ENCODE assay signal across 30 cellular contexts in the genomic region with DNA sequence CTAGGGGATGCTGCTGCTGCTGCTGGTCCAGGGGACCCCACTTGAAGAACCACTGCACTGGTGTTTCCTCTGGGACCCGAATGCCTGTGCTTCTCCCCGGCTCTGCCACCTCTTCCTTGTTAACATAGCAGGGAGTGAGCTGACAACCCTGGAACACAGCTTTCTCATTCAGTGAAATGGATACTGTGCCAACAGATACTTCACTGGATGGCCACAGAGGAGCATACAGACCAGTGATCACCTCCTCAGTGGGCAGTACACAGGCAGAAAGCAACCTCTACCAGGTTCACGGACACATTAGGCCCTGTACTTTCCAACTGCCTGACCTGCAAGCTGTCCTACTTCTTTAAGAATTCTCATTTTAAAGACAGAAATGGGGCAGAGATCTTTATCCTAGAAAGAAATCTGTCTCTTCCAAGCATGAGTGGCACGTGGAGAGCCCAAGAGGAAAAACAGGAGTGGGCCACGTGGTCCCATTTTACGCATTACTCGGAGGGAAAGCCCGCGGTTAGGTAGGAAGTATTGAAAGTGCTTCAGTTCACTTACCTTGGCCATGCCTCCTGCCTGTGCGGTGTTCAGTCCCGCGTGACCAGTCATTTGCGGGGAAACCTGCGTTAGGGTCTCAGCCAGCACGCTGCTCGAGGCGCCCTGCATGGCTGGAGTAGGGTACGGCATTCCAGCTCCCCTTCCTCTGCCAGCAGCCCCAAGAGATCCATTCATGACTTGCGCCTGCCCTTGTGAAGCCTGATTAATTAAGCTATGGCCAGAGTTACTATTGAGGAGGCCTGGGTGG. TPM values are rescaled to one million over a fixed set of nuclear protein-coding genes. Genes with fewer than 3 reads are reported as not detected.
DNase-seq lines count a peak whose midpoint lies in the region; ATAC-seq, FAIRE-seq and TF ChIP-seq lines count a peak whose summit lies in the region.
"Had no signal": no experiment of that assay in that cellular context is flagged by ENCODE, and none has a peak within 500 bp of the region (broad histone marks: within the 10 kb centered on the region; RNA-seq: fewer than 3 reads in every experiment).

No MANE protein-coding gene starts in this region.

- H3K27ac ChIP-seq in ACC112 (ENCODE audit: low read depth, low read length) = peak overlapping the region; percentile 43; the same call in 1 of the 2 replicates
- H3K27ac ChIP-seq in fibroblast of lung (ENCODE audit: insufficient read depth, low read length) = peak overlapping the region; percentile 51
- H3K27ac ChIP-seq: adrenal gland, coronary artery, lower lobe of right lung, testis had no signal

- peak overlapping the region; percentile 82 for H3K27ac Mint-ChIP-seq in HFFc6

- H3K9me3 ChIP-seq in fibroblast of lung (ENCODE audit: control insufficient read depth, insufficient read depth, low read depth, low read length) = no peaks in the 10 kb centered on the region
- H3K9me3 ChIP-seq: adrenal gland, breast epithelium, Caco-2, esophagus squamous epithelium, lower lobe of right lung, testis had no signal

- H3K27me3 ChIP-seq in ACC112 (ENCODE audit: insufficient read depth, low read length) (no peaks in the 10 kb centered on the region), fibroblast of lung (ENCODE audit: control insufficient read depth, insufficient read depth, low read length) (no peaks in the 10 kb centered on the region)
- H3K27me3 ChIP-seq: adrenal gland, breast epithelium, esophagus squamous epithelium, testis had no signal

- peaks cover 13% of the 10 kb centered on the region; the same call in 1 of the 2 replicates for H3K36me3 Mint-ChIP-seq in HFFc6 (ENCODE audit: low read depth)

- H3K4me3 ChIP-seq in ACC112 (ENCODE audit: low read depth, low read length) (no peak overlapping the region), fibroblast of lung (replicated peaks in 1 of 4; ENCODE audit: control extremely low read depth in 1 of 4, insufficient read depth in 1 of 4, low read depth in 3 of 4, low read length in 4 of 4) (no peak overlapping the region)
- H3K4me3 ChIP-seq: adrenal gland, breast epithelium, coronary artery, esophagus squamous epithelium, lower lobe of right lung, testis had no signal

- TF ChIP-seq CTCF in HFFc6 (IDR thresholded peaks at IDR 0.05) (no peak), fibroblast of lung (conservative IDR thresholded peaks at IDR 0.05 in 1 of 2, IDR thresholded peaks at IDR 0.05 in 1 of 2; ENCODE audit: low read depth in 1 of 2, low read length in 2 of 2) (no peak)

- peaks cover 83% of the 10 kb centered on the region for H3K79me2 ChIP-seq in ACC112 (ENCODE audit: control insufficient read depth, insufficient read depth, low read length, unreplicated experiment)
- H3K79me2 ChIP-seq in fibroblast of lung (ENCODE audit: control insufficient read depth, insufficient read depth, low read length) = peaks cover 87% of the 10 kb centered on the region

- H3K36me3 ChIP-seq in ACC112 (ENCODE audit: insufficient read depth, low read length) (peaks cover 15% of the 10 kb centered on the region; the same call in 1 of the 2 replicates), fibroblast of lung (ENCODE audit: control insufficient read depth, insufficient read depth, low read length) (peaks cover 12% of the 10 kb centered on the region)
- H3K36me3 ChIP-seq: breast epithelium had no signal

- H3K4me1 ChIP-seq in ACC112 (ENCODE audit: control insufficient read depth, insufficient read depth, low read length, unreplicated experiment) = peaks cover 15% of the 10 kb centered on the region
- peaks cover 15% of the 10 kb centered on the region for H3K4me1 ChIP-seq in fibroblast of lung (ENCODE audit: control insufficient read depth, extremely low read depth, insufficient read depth, low read length)
- H3K4me1 ChIP-seq: breast epithelium had no signal

- FAIRE-seq in GM19239 (lab: Jason Lieb, UNC) (no peak), HTR-8/SVneo (lab: Jason Lieb, UNC) (no peak)
- FAIRE-seq: GM12891, HepG2, small intestine had no signal

- no peak for DNase-seq in HFFc6
- no peak for DNase-seq in fibroblast of lung (ENCODE audit: low read depth in 2 of 2)
- DNase-seq in sciatic nerve (ENCODE audit: low spot score) = no peak
- DNase-seq in GM19239 (ENCODE audit: insufficient read length, low spot score) = no peak
- DNase-seq in HTR-8/SVneo (ENCODE audit: insufficient read length, low spot score) = no peak
- DNase-seq: activated CD4-positive, alpha-beta T cell treated with anti-CD3 and anti-CD28 coated beads for 4 hours; activated naive CD4-positive, alpha-beta T cell treated with Interleukin-2 at 50 U/mL for 16 hours; activated T-cell treated with anti-CD3 and anti-CD28 coated beads, Interleukin-2, amount 50 U/mL, for 48 hours; C1 segment of cervical spinal cord; Caco-2; DND-41; endodermal cell; esophagus squamous epithelium; lower lobe of right lung; NCI-H1694; NCI-H2171; NCI-H69; small intestine; stimulated activated CD4-positive, alpha-beta T cell treated with anti-CD3 and anti-CD28 coated beads, Interleukin-2, amount 100 ng/mL, for 24 hours; T-helper 2 cell; testis had no signal

- H3K9me3 Mint-ChIP-seq in HFFc6 = no peaks in the 10 kb centered on the region
- H3K9me3 Mint-ChIP-seq: endodermal cell had no signal

- intact Hi-C loops in sciatic nerve (cut with DNase I) = no loop called here

- no peak overlapping the region for H2AFZ ChIP-seq in ACC112 (ENCODE audit: low read length, unreplicated experiment)
- no peak overlapping the region for H2AFZ ChIP-seq in fibroblast of lung (ENCODE audit: low read length)

- H4K20me1 ChIP-seq in fibroblast of lung (ENCODE audit: control insufficient read depth, extremely low read depth, insufficient read depth, low read length) = peaks cover 7% of the 10 kb centered on the region

- H3K9ac ChIP-seq in fibroblast of lung (ENCODE audit: insufficient read depth, low read length) = no peak overlapping the region

- H3K27me3 Mint-ChIP-seq in HFFc6 (ENCODE audit: insufficient read depth) = peaks cover 7% of the 10 kb centered on the region
- H3K27me3 Mint-ChIP-seq: progenitor cell of endocrine pancreas had no signal

- ATAC-seq in sciatic nerve = peak; percentile 18
- no peak for ATAC-seq in HG03469 (IDR thresholded peaks at IDR 0.05; ENCODE audit: unreplicated experiment)
- ATAC-seq in GM21529 (IDR thresholded peaks at IDR 0.05; ENCODE audit: unreplicated experiment) = no peak
- ATAC-seq: HepG2 had no signal

- peaks cover 71% of the 10 kb centered on the region for H3K4me1 Mint-ChIP-seq in HFFc6 (ENCODE audit: low read depth)

- H3K4me2 ChIP-seq in fibroblast of lung (ENCODE audit: extremely low read depth, insufficient read depth, low read length) = peak overlapping the region; percentile 19

- H3K4me3 Mint-ChIP-seq in HFFc6 = no peak overlapping the region; the same call in 1 of the 2 replicates
- H3K4me3 Mint-ChIP-seq: endodermal cell had no signal

RNA-seq across cellular contexts. Expression of a gene that starts 30.6 kb away (rescaled TPM):
- 10 to 100 TPM; 40.2 to 51.4 (median 43.4) TPM for total RNA-seq in HFFc6 (2021; fragmentation: NEBNext Ultra II Directional; extraction: Animal tissue kit (Norgen Biotek cat#: 25700))
- total RNA-seq in fibroblast of lung (16.2 and 22.6 TPM in 2 replicates), sciatic nerve (120 TPM)
- polyA plus RNA-seq in fibroblast of lung = 6.1 and 8.0 TPM in 2 replicates
- polyA plus RNA-seq in fibroblast of lung (2012) = 14.5 and 24.9 TPM in 2 replicates
- 57.1 and 89.5 TPM in 2 replicates for polyA minus RNA-seq in fibroblast of lung (ENCODE audit: low replicate concordance)
